18 cellular contexts compared by ENCODE assay signal in the genomic region with DNA sequence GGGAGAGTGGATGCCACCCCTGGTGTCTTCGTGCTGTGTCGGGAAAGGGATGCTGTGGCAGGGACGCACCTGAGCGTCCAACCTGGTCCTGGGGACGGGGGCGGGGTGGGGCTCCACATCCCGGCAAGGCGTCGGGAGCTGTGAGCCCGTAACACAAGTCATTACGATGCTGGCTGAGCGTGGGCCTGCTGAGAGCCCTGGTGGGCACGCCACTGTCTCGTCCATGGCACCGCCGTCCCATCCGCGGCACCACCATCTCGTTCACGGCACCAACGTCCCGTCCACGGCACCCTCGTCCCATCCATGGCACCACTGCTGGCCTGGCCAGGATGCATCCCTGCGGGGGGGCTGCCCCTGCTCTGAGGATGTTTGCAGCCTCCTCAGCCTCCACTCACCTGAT. TPM values are rescaled to one million over a fixed set of nuclear protein-coding genes. Genes with fewer than 3 reads are reported as not detected.
"Had no signal": no experiment of that assay in that cellular context is flagged by ENCODE, and none has a peak within 500 bp of the region (broad histone marks: within the 10 kb centered on the region; RNA-seq: fewer than 3 reads in every experiment).

No MANE protein-coding gene starts in this region.

- H3K4me3 Mint-ChIP-seq: T-cell had no signal

- DNase-seq: Karpas-422, KG1, NCI-H1417 treated with DMSO at 0.1 percent for 48 hours, NCI-H146, NCI-H1694 treated with DMSO at 0.1 percent for 48 hours, NCI-H1930, NCI-H2107, NCI-H526 treated with DMSO at 0.1 percent for 48 hours, NCI-H774, Right ventricle myocardium superior, SIG-M5, SW 1271, T-cell had no signal

- H3K9me3 Mint-ChIP-seq: T-cell had no signal

- ATAC-seq: T-cell had no signal

- H3K9me3 ChIP-seq: MG63, SJSA1 had no signal

- H3K36me3 Mint-ChIP-seq: T-cell had no signal

- H3K4me3 ChIP-seq: MG63, SJSA1 had no signal

- H3K27ac Mint-ChIP-seq: T-cell had no signal

- H3K27ac ChIP-seq: HL-60, SJSA1 had no signal

- H3K36me3 ChIP-seq: MG63, SJSA1 had no signal

- FAIRE-seq: RCC 7860 had no signal

RNA-seq across cellular contexts. Expression of gene GNG13, which starts 24.1 kb away (rescaled TPM):
- total RNA-seq: NCI-H460, Right ventricle myocardium superior, SJSA1, T-cell had no signal
